In the genomic region with DNA sequence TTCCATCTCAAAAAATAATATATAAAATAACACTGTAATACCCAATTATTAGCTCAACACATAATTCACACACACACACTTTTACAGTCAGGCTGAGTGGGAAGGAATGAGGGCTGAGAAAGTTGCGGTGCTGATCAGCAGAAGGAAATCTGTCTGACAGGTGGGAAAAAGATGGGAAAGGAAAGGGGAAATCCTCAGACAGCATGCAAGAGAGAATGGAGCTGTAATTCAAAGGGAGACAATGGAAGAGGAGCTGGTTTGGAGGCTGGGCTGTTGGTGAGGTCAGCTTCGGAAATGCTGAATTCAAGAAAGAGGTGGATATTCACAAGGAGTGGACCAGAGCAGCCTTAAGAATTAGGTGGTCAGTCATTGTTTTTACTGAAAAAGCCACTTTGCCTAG, we compare ENCODE assay signal across 22 cellular contexts.
"Had no signal": no experiment of that assay in that cellular context is flagged by ENCODE, and none has a peak within 500 bp of the region (broad histone marks: within the 10 kb centered on the region; RNA-seq: fewer than 3 reads in every experiment).

No MANE protein-coding gene starts in this region.

- H3K27ac ChIP-seq: esophagus muscularis mucosa, gastrocnemius medialis, prostate gland, VCaP had no signal

- H3K36me3 ChIP-seq: esophagus muscularis mucosa, gastrocnemius medialis, prostate gland, right atrium auricular region had no signal

- H3K9me3 ChIP-seq: body of pancreas, esophagus muscularis mucosa, gastrocnemius medialis, prostate gland, right atrium auricular region had no signal

- H3K4me3 Mint-ChIP-seq: activated CD4-positive, alpha-beta T cell treated with anti-CD3 and anti-CD28 coated beads, Interleukin-2, amount 10 ng/mL, durations not matched to agents 24 days and 14 days; activated CD8-positive, alpha-beta memory T cell treated with anti-CD3 and anti-CD28 coated beads, Interleukin-2, amount 10 ng/mL, durations not matched to agents 7 days and 5 days; activated CD8-positive, alpha-beta T cell treated with anti-CD3 and anti-CD28 coated beads for 36 hours; activated naive CD4-positive, alpha-beta T cell treated with anti-CD3 and anti-CD28 coated beads, Interleukin-2, amount 10 ng/mL, durations not matched to agents 7 days and 5 days; dendritic cell treated with granulocyte-macrophage colony-stimulating factor and Interleukin-4, amounts not matched to agents 40 ng/mL and 50 ng/mL, for 4 days; memory B cell; naive thymus-derived CD4-positive, alpha-beta T cell; T-helper 17 cell had no signal

- H3K27me3 Mint-ChIP-seq: activated CD4-positive, alpha-beta T cell treated with anti-CD3 and anti-CD28 coated beads, Interleukin-2, amount 10 ng/mL, durations not matched to agents 24 days and 14 days; activated CD8-positive, alpha-beta memory T cell treated with anti-CD3 and anti-CD28 coated beads, Interleukin-2, amount 10 ng/mL, durations not matched to agents 7 days and 5 days; activated CD8-positive, alpha-beta T cell treated with anti-CD3 and anti-CD28 coated beads for 36 hours; dendritic cell treated with granulocyte-macrophage colony-stimulating factor and Interleukin-4, amounts not matched to agents 40 ng/mL and 50 ng/mL, for 4 days; naive thymus-derived CD4-positive, alpha-beta T cell; T-helper 17 cell had no signal

- H3K27ac Mint-ChIP-seq: activated CD4-positive, alpha-beta T cell treated with anti-CD3 and anti-CD28 coated beads, Interleukin-2, amount 10 ng/mL, durations not matched to agents 24 days and 14 days; activated CD8-positive, alpha-beta memory T cell treated with anti-CD3 and anti-CD28 coated beads, Interleukin-2, amount 10 ng/mL, durations not matched to agents 7 days and 5 days; activated CD8-positive, alpha-beta T cell treated with anti-CD3 and anti-CD28 coated beads for 36 hours; activated naive CD4-positive, alpha-beta T cell treated with anti-CD3 and anti-CD28 coated beads, Interleukin-2, amount 10 ng/mL, durations not matched to agents 7 days and 5 days; dendritic cell treated with granulocyte-macrophage colony-stimulating factor and Interleukin-4, amounts not matched to agents 40 ng/mL and 50 ng/mL, for 4 days; memory B cell; naive thymus-derived CD4-positive, alpha-beta T cell had no signal

- H3K27me3 ChIP-seq: body of pancreas, esophagus muscularis mucosa, gastrocnemius medialis, right atrium auricular region had no signal

- H3K4me3 ChIP-seq: body of pancreas, esophagus muscularis mucosa, gastrocnemius medialis, prostate gland, right atrium auricular region had no signal

- H3K4me1 Mint-ChIP-seq: memory B cell had no signal

- H3K4me1 ChIP-seq: gastrocnemius medialis, prostate gland had no signal

- H3K36me3 Mint-ChIP-seq: activated CD8-positive, alpha-beta memory T cell treated with anti-CD3 and anti-CD28 coated beads, Interleukin-2, amount 10 ng/mL, durations not matched to agents 7 days and 5 days; activated naive CD4-positive, alpha-beta T cell treated with anti-CD3 and anti-CD28 coated beads, Interleukin-2, amount 10 ng/mL, durations not matched to agents 7 days and 5 days; memory B cell had no signal

- H3K9me3 Mint-ChIP-seq: activated CD4-positive, alpha-beta T cell treated with anti-CD3 and anti-CD28 coated beads, Interleukin-2, amount 10 ng/mL, durations not matched to agents 24 days and 14 days; activated CD8-positive, alpha-beta T cell treated with anti-CD3 and anti-CD28 coated beads for 36 hours; activated naive CD4-positive, alpha-beta T cell treated with anti-CD3 and anti-CD28 coated beads, Interleukin-2, amount 10 ng/mL, durations not matched to agents 7 days and 5 days; dendritic cell treated with granulocyte-macrophage colony-stimulating factor and Interleukin-4, amounts not matched to agents 40 ng/mL and 50 ng/mL, for 4 days; memory B cell; naive thymus-derived CD4-positive, alpha-beta T cell had no signal

- DNase-seq: activated CD4-positive, alpha-beta T cell treated with anti-CD3 and anti-CD28 coated beads, Interleukin-2, amount 10 ng/mL, durations not matched to agents 24 days and 14 days; activated CD8-positive, alpha-beta memory T cell treated with anti-CD3 and anti-CD28 coated beads, Interleukin-2, amount 10 ng/mL, durations not matched to agents 7 days and 5 days; activated CD8-positive, alpha-beta T cell treated with anti-CD3 and anti-CD28 coated beads for 36 hours; activated effector memory CD4-positive, alpha-beta T cell treated with anti-CD3 and anti-CD28 coated beads, Interleukin-2, amount 50 U/mL, for 16 hours; activated naive CD4-positive, alpha-beta T cell treated with anti-CD3 and anti-CD28 coated beads, Interleukin-2, amount 10 ng/mL, durations not matched to agents 7 days and 5 days; activated T-cell treated with anti-CD3 and anti-CD28 coated beads for 4 hours; amygdala; body of pancreas; effector CD8-positive, alpha-beta T cell; gastrocnemius medialis; hypothalamus; naive thymus-derived CD4-positive, alpha-beta T cell; stimulated activated CD4-positive, alpha-beta T cell treated with anti-CD3 and anti-CD28 coated beads, Interleukin-4, amount 100 ng/mL, for 4 hours; stimulated activated naive CD8-positive, alpha-beta T cell treated with anti-CD3 and anti-CD28 coated beads, Interleukin-15, Interleukin-2, amounts not matched to agents 100 U/mL and 50 U/mL, for 24 hours; SW 1271; T-helper 17 cell had no signal
